29 cellular contexts compared by ENCODE assay signal in the genomic region with DNA sequence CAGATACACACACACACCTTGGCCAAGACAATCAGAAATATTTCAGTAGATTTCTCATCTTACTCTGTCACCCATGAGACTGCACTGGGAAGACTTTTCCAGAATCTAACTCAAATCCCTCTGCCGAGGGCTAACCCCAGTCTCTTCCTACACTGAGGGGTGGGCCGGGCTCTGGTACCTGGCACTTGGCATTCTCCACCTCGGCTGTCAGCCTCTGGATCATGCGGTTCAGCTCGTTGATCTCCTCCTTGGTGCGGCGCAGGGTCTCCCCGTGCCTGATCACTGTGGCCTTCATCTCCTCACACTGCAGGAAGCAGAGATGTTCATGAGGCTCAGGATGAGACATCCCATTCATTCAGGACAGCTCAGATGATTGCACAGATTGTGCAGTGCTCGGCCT. TPM values are rescaled to one million over a fixed set of nuclear protein-coding genes. Genes with fewer than 3 reads are reported as not detected.
"Had no signal": no experiment of that assay in that cellular context is flagged by ENCODE, and none has a peak within 500 bp of the region (broad histone marks: within the 10 kb centered on the region; RNA-seq: fewer than 3 reads in every experiment).

No MANE protein-coding gene starts in this region.

- H3K27me3 ChIP-seq: body of pancreas had no signal

- H3K9me3 Mint-ChIP-seq: activated CD4-positive, alpha-beta memory T cell treated with anti-CD3 and anti-CD28 coated beads, Interleukin-2, amount 10 ng/mL, durations not matched to agents 7 days and 5 days; activated CD4-positive, alpha-beta T cell treated with anti-CD3 and anti-CD28 coated beads, Interleukin-2, amount 10 ng/mL, durations not matched to agents 7 days and 5 days; activated naive CD4-positive, alpha-beta T cell treated with anti-CD3 and anti-CD28 coated beads for 36 hours; activated naive CD4-positive, alpha-beta T cell treated with anti-CD3 and anti-CD28 coated beads, Interleukin-2, amount 50 U/mL, for 24 hours; activated naive CD8-positive, alpha-beta T cell treated with anti-CD3 and anti-CD28 coated beads for 36 hours; activated naive CD8-positive, alpha-beta T cell treated with anti-CD3 and anti-CD28 coated beads, Interleukin-2, amount 50 U/mL, for 24 hours; activated T-helper 1 cell treated with anti-CD3 and anti-CD28 coated beads, Interleukin-12 subunit alpha, Interleukin-12 subunit beta, Interleukin-2, Interleukin-4 antibody, amounts not matched to agents 30 ng/mL and 10 ng/mL and 1 ng/mL, durations not matched to agents 14 hours and 24 hours and 36 hours; activated T-helper 2 cell treated with anti-CD3 and anti-CD28 coated beads, Interferon-gamma antibody, Interleukin-2, Interleukin-4, amounts not matched to agents 10 μg/mL and 5 μg/mL and 100 μg/mL, durations not matched to agents 14 hours and 24 hours and 36 hours; effector memory CD8-positive, alpha-beta T cell; WTC11 had no signal

- H3K4me3 ChIP-seq: adrenal gland, body of pancreas, cardiac muscle cell, esophagus muscularis mucosa, gastrocnemius medialis, heart left ventricle had no signal

- H3K27ac ChIP-seq: adrenal gland, body of pancreas, cardiac muscle cell, esophagus muscularis mucosa, foreskin keratinocyte, gastrocnemius medialis, heart left ventricle, VCaP had no signal

- H3K36me3 Mint-ChIP-seq: activated naive CD4-positive, alpha-beta T cell treated with anti-CD3 and anti-CD28 coated beads, Interleukin-2, amount 50 U/mL, for 24 hours; activated naive CD8-positive, alpha-beta T cell treated with anti-CD3 and anti-CD28 coated beads for 36 hours; WTC11 had no signal

- DNase-seq: activated CD4-positive, alpha-beta T cell treated with anti-CD3 and anti-CD28 coated beads for 1 hour; activated CD4-positive, alpha-beta T cell treated with anti-CD3 and anti-CD28 coated beads, Interleukin-2, amount 50 U/mL, for 4 hours; activated effector memory CD4-positive, alpha-beta T cell treated with anti-CD3 and anti-CD28 coated beads, Interleukin-2, amount 50 U/mL, for 16 hours; adrenal gland; amygdala; aorta; central memory CD4-positive, alpha-beta T cell; cerebellar nuclear complex; cortex of kidney; effector CD4-positive, alpha-beta T cell; effector memory CD8-positive, alpha-beta T cell; foreskin keratinocyte; gastrocnemius medialis; heart left ventricle had no signal

- H3K9me3 ChIP-seq: adrenal gland, body of pancreas, esophagus muscularis mucosa, gastrocnemius medialis, heart left ventricle had no signal

- H3K27ac Mint-ChIP-seq: activated CD4-positive, alpha-beta memory T cell treated with anti-CD3 and anti-CD28 coated beads, Interleukin-2, amount 10 ng/mL, durations not matched to agents 7 days and 5 days; activated CD4-positive, alpha-beta T cell treated with anti-CD3 and anti-CD28 coated beads, Interleukin-2, amount 10 ng/mL, durations not matched to agents 7 days and 5 days; activated naive CD4-positive, alpha-beta T cell treated with anti-CD3 and anti-CD28 coated beads for 36 hours; activated naive CD4-positive, alpha-beta T cell treated with anti-CD3 and anti-CD28 coated beads, Interleukin-2, amount 50 U/mL, for 24 hours; activated naive CD8-positive, alpha-beta T cell treated with anti-CD3 and anti-CD28 coated beads for 36 hours; activated naive CD8-positive, alpha-beta T cell treated with anti-CD3 and anti-CD28 coated beads, Interleukin-2, amount 50 U/mL, for 24 hours; activated T-helper 1 cell treated with anti-CD3 and anti-CD28 coated beads, Interleukin-12 subunit alpha, Interleukin-12 subunit beta, Interleukin-2, Interleukin-4 antibody, amounts not matched to agents 30 ng/mL and 10 ng/mL and 1 ng/mL, durations not matched to agents 14 hours and 24 hours and 36 hours; activated T-helper 2 cell treated with anti-CD3 and anti-CD28 coated beads, Interferon-gamma antibody, Interleukin-2, Interleukin-4, amounts not matched to agents 10 μg/mL and 5 μg/mL and 100 μg/mL, durations not matched to agents 14 hours and 24 hours and 36 hours; effector memory CD8-positive, alpha-beta T cell; WTC11 had no signal

- H3K4me1 Mint-ChIP-seq: activated CD4-positive, alpha-beta T cell treated with anti-CD3 and anti-CD28 coated beads, Interleukin-2, amount 10 ng/mL, durations not matched to agents 7 days and 5 days; activated naive CD4-positive, alpha-beta T cell treated with anti-CD3 and anti-CD28 coated beads, Interleukin-2, amount 50 U/mL, for 24 hours; activated naive CD8-positive, alpha-beta T cell treated with anti-CD3 and anti-CD28 coated beads for 36 hours; activated naive CD8-positive, alpha-beta T cell treated with anti-CD3 and anti-CD28 coated beads, Interleukin-2, amount 50 U/mL, for 24 hours; WTC11 had no signal

- H3K4me3 Mint-ChIP-seq: activated CD4-positive, alpha-beta memory T cell treated with anti-CD3 and anti-CD28 coated beads, Interleukin-2, amount 10 ng/mL, durations not matched to agents 7 days and 5 days; activated CD4-positive, alpha-beta T cell treated with anti-CD3 and anti-CD28 coated beads, Interleukin-2, amount 10 ng/mL, durations not matched to agents 7 days and 5 days; activated naive CD4-positive, alpha-beta T cell treated with anti-CD3 and anti-CD28 coated beads for 36 hours; activated naive CD4-positive, alpha-beta T cell treated with anti-CD3 and anti-CD28 coated beads, Interleukin-2, amount 50 U/mL, for 24 hours; activated naive CD8-positive, alpha-beta T cell treated with anti-CD3 and anti-CD28 coated beads for 36 hours; activated naive CD8-positive, alpha-beta T cell treated with anti-CD3 and anti-CD28 coated beads, Interleukin-2, amount 50 U/mL, for 24 hours; activated T-helper 1 cell treated with anti-CD3 and anti-CD28 coated beads, Interleukin-12 subunit alpha, Interleukin-12 subunit beta, Interleukin-2, Interleukin-4 antibody, amounts not matched to agents 30 ng/mL and 10 ng/mL and 1 ng/mL, durations not matched to agents 14 hours and 24 hours and 36 hours; effector memory CD8-positive, alpha-beta T cell; WTC11 had no signal

- H3K4me1 ChIP-seq: adrenal gland, body of pancreas, foreskin keratinocyte, gastrocnemius medialis had no signal

RNA-seq across cellular contexts. Expression of a gene that starts 4.9 kb away (rescaled TPM):
- total RNA-seq: activated CD4-positive, alpha-beta memory T cell treated with anti-CD3 and anti-CD28 coated beads, Interleukin-2, amount 10 ng/mL, durations not matched to agents 7 days and 5 days; activated CD4-positive, alpha-beta T cell treated with anti-CD3 and anti-CD28 coated beads, Interleukin-2, amount 10 ng/mL, durations not matched to agents 7 days and 5 days; activated naive CD4-positive, alpha-beta T cell treated with anti-CD3 and anti-CD28 coated beads for 36 hours; activated naive CD8-positive, alpha-beta T cell treated with anti-CD3 and anti-CD28 coated beads for 36 hours; activated T-helper 1 cell treated with anti-CD3 and anti-CD28 coated beads, Interleukin-12 subunit alpha, Interleukin-12 subunit beta, Interleukin-2, Interleukin-4 antibody, amounts not matched to agents 30 ng/mL and 10 ng/mL and 1 ng/mL, durations not matched to agents 14 hours and 24 hours and 36 hours; activated T-helper 2 cell treated with anti-CD3 and anti-CD28 coated beads, Interferon-gamma antibody, Interleukin-2, Interleukin-4, amounts not matched to agents 10 μg/mL and 5 μg/mL and 100 μg/mL, durations not matched to agents 14 hours and 24 hours and 36 hours; adrenal gland; aorta; body of pancreas; cardiac muscle cell; dermis blood vessel endothelial cell; esophagus muscularis mucosa; foreskin keratinocyte; heart left ventricle; T-helper 1 cell treated with Interleukin-12 subunit alpha and Interleukin-12 subunit beta and Interleukin-4 antibody, amounts not matched to agents 30 ng/mL and 1 ng/mL, for 36 hours; WTC11 had no signal

RNA-seq across cellular contexts. Expression of a gene that starts 25.0 kb away (rescaled TPM):
- total RNA-seq: activated CD4-positive, alpha-beta memory T cell treated with anti-CD3 and anti-CD28 coated beads, Interleukin-2, amount 10 ng/mL, durations not matched to agents 7 days and 5 days; activated CD4-positive, alpha-beta T cell treated with anti-CD3 and anti-CD28 coated beads, Interleukin-2, amount 10 ng/mL, durations not matched to agents 7 days and 5 days; activated naive CD4-positive, alpha-beta T cell treated with anti-CD3 and anti-CD28 coated beads for 36 hours; activated naive CD8-positive, alpha-beta T cell treated with anti-CD3 and anti-CD28 coated beads for 36 hours; activated T-helper 1 cell treated with anti-CD3 and anti-CD28 coated beads, Interleukin-12 subunit alpha, Interleukin-12 subunit beta, Interleukin-2, Interleukin-4 antibody, amounts not matched to agents 30 ng/mL and 10 ng/mL and 1 ng/mL, durations not matched to agents 14 hours and 24 hours and 36 hours; activated T-helper 2 cell treated with anti-CD3 and anti-CD28 coated beads, Interferon-gamma antibody, Interleukin-2, Interleukin-4, amounts not matched to agents 10 μg/mL and 5 μg/mL and 100 μg/mL, durations not matched to agents 14 hours and 24 hours and 36 hours; body of pancreas; cardiac muscle cell; dermis blood vessel endothelial cell; foreskin keratinocyte; gastrocnemius medialis; heart left ventricle; T-helper 1 cell treated with Interleukin-12 subunit alpha and Interleukin-12 subunit beta and Interleukin-4 antibody, amounts not matched to agents 30 ng/mL and 1 ng/mL, for 36 hours had no signal

RNA-seq across cellular contexts. Expression of a gene that starts 41.8 kb away (rescaled TPM):
- total RNA-seq: activated CD4-positive, alpha-beta T cell treated with anti-CD3 and anti-CD28 coated beads, Interleukin-2, amount 10 ng/mL, durations not matched to agents 7 days and 5 days; activated naive CD8-positive, alpha-beta T cell treated with anti-CD3 and anti-CD28 coated beads for 36 hours; cardiac muscle cell; dermis blood vessel endothelial cell; heart left ventricle had no signal

RNA-seq across cellular contexts. Expression of a gene that starts 51.0 kb away (rescaled TPM):
- total RNA-seq: activated CD4-positive, alpha-beta memory T cell treated with anti-CD3 and anti-CD28 coated beads, Interleukin-2, amount 10 ng/mL, durations not matched to agents 7 days and 5 days; activated CD4-positive, alpha-beta T cell treated with anti-CD3 and anti-CD28 coated beads, Interleukin-2, amount 10 ng/mL, durations not matched to agents 7 days and 5 days; activated naive CD4-positive, alpha-beta T cell treated with anti-CD3 and anti-CD28 coated beads for 36 hours; activated naive CD8-positive, alpha-beta T cell treated with anti-CD3 and anti-CD28 coated beads for 36 hours; activated T-helper 1 cell treated with anti-CD3 and anti-CD28 coated beads, Interleukin-12 subunit alpha, Interleukin-12 subunit beta, Interleukin-2, Interleukin-4 antibody, amounts not matched to agents 30 ng/mL and 10 ng/mL and 1 ng/mL, durations not matched to agents 14 hours and 24 hours and 36 hours; activated T-helper 2 cell treated with anti-CD3 and anti-CD28 coated beads, Interferon-gamma antibody, Interleukin-2, Interleukin-4, amounts not matched to agents 10 μg/mL and 5 μg/mL and 100 μg/mL, durations not matched to agents 14 hours and 24 hours and 36 hours; adrenal gland; aorta; body of pancreas; dermis blood vessel endothelial cell; esophagus muscularis mucosa; foreskin keratinocyte; gastrocnemius medialis; heart left ventricle; T-helper 1 cell treated with Interleukin-12 subunit alpha and Interleukin-12 subunit beta and Interleukin-4 antibody, amounts not matched to agents 30 ng/mL and 1 ng/mL, for 36 hours; WTC11 had no signal
